In the genomic region with DNA sequence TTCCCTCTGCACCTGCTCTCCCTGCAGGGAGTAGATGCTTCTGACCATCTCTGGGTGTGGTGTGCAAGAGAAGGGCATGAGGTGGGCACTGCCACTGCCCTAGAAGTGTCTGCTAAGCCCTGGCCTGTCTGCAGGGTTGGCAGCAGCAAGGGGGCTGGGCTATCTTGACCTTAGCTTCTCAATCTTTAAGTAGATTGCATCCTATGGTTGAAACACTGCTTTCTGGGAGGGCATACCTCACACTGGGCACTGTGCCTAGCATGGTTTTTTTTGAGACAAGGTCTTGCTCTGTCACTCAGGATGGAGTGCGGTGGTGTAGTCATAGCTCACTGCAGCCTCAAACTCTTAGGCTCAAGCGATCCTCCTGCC, we compare ENCODE assay signal across 20 cellular contexts. TPM values are rescaled to one million over a fixed set of nuclear protein-coding genes. Genes with fewer than 3 reads are reported as not detected.
DNase-seq lines count a peak whose midpoint lies in the region; ATAC-seq, FAIRE-seq and TF ChIP-seq lines count a peak whose summit lies in the region.
"Had no signal": no experiment of that assay in that cellular context is flagged by ENCODE, and none has a peak within 500 bp of the region (broad histone marks: within the 10 kb centered on the region; RNA-seq: fewer than 3 reads in every experiment).

No MANE protein-coding gene starts in this region.

- H3K4me3 ChIP-seq in ACC112 (ENCODE audit: low read depth, low read length) (no peak overlapping the region), astrocyte (ENCODE audit: insufficient read depth, low read depth, low read length) (no peak overlapping the region)
- H3K4me3 ChIP-seq: esophagus squamous epithelium, right atrium auricular region, SK-N-MC, stomach had no signal

- H3K9me3 Mint-ChIP-seq in astrocyte (ENCODE audit: unreplicated experiment) = peaks cover 4% of the 10 kb centered on the region
- no peaks in the 10 kb centered on the region for H3K9me3 Mint-ChIP-seq in activated T-helper 2 cell treated with anti-CD3 and anti-CD28 coated beads, Interferon-gamma antibody, Interleukin-2, Interleukin-4, amounts not matched to agents 10 μg/mL and 5 μg/mL and 100 μg/mL, durations not matched to agents 14 hours and 24 hours and 36 hours

- H3K4me2 ChIP-seq in astrocyte (ENCODE audit: low read length) = peak overlapping the region; percentile 64

- H3K4me1 Mint-ChIP-seq in astrocyte (ENCODE audit: low read depth, unreplicated experiment) = peaks cover 11% of the 10 kb centered on the region
- H3K4me1 Mint-ChIP-seq in activated T-helper 2 cell treated with anti-CD3 and anti-CD28 coated beads, Interferon-gamma antibody, Interleukin-2, Interleukin-4, amounts not matched to agents 10 μg/mL and 5 μg/mL and 100 μg/mL, durations not matched to agents 14 hours and 24 hours and 36 hours (ENCODE audit: low read depth) = no peaks in the 10 kb centered on the region

- H3K27ac ChIP-seq in ACC112 (ENCODE audit: low read depth, low read length) (peak overlapping the region; percentile 67), astrocyte (ENCODE audit: low read depth, low read length) (peak overlapping the region; percentile 42)
- H3K27ac ChIP-seq: esophagus squamous epithelium, right atrium auricular region, SK-N-MC, stomach had no signal

- H3K27me3 ChIP-seq in ACC112 (ENCODE audit: insufficient read depth, low read length) (no peaks in the 10 kb centered on the region), astrocyte (ENCODE audit: insufficient read depth, low read length) (no peaks in the 10 kb centered on the region)
- H3K27me3 ChIP-seq: esophagus squamous epithelium, right atrium auricular region, stomach had no signal

- peak overlapping the region; percentile 34 for H3K27ac Mint-ChIP-seq in astrocyte (ENCODE audit: unreplicated experiment)
- H3K27ac Mint-ChIP-seq in activated T-helper 2 cell treated with anti-CD3 and anti-CD28 coated beads, Interferon-gamma antibody, Interleukin-2, Interleukin-4, amounts not matched to agents 10 μg/mL and 5 μg/mL and 100 μg/mL, durations not matched to agents 14 hours and 24 hours and 36 hours = no peak overlapping the region

- peak overlapping the region; percentile 40 for H3K9ac ChIP-seq in astrocyte (ENCODE audit: low read length)

- no peaks in the 10 kb centered on the region for H3K9me3 ChIP-seq in astrocyte (ENCODE audit: insufficient read depth, low read depth, low read length)
- H3K9me3 ChIP-seq: esophagus squamous epithelium, right atrium auricular region, stomach had no signal

- intact Hi-C loops in activated T-helper 2 cell treated with anti-CD3 and anti-CD28 coated beads, Interferon-gamma antibody, Interleukin-2, Interleukin-4, amounts not matched to agents 10 μg/mL and 5 μg/mL and 100 μg/mL, durations not matched to agents 14 hours and 24 hours and 36 hours (cut with micrococcal nuclease) = no loop called here

- TF ChIP-seq CTCF in astrocyte (IDR thresholded peaks at IDR 0.05; ENCODE audit: insufficient read depth, low read depth, low read length) = no peak
- no peak for TF ChIP-seq CTCF in omental fat pad (IDR thresholded peaks at IDR 0.05)

- no peak for ATAC-seq in omental fat pad (ENCODE audit: low FRiP score)

- H2AFZ ChIP-seq in ACC112 (ENCODE audit: low read length, unreplicated experiment) (no peak overlapping the region), astrocyte (ENCODE audit: low read depth, low read length) (no peak overlapping the region)

- peaks cover 10% of the 10 kb centered on the region for H3K4me1 ChIP-seq in ACC112 (ENCODE audit: control insufficient read depth, insufficient read depth, low read length, unreplicated experiment)
- peaks cover 8% of the 10 kb centered on the region for H3K4me1 ChIP-seq in astrocyte (ENCODE audit: insufficient read depth, low read length)
- H3K4me1 ChIP-seq: esophagus squamous epithelium, right atrium auricular region had no signal

- DNase-seq in NCI-H226 (peak; percentile 77), astrocyte (ENCODE audit: low read depth) (peak; percentile 53), iris pigment epithelial cell (ENCODE audit: low read depth) (peak; percentile 29), urothelium cell line (ENCODE audit: low spot score) (no peak), omental fat pad (ENCODE audit: low spot score) (no peak), NCI-H1436 (lab: John Stamatoyannopoulos, UW) (no peak)
- no peak for DNase-seq in activated T-helper 2 cell treated with anti-CD3 and anti-CD28 coated beads, Interferon-gamma antibody, Interleukin-2, Interleukin-4, amounts not matched to agents 10 μg/mL and 5 μg/mL and 100 μg/mL, durations not matched to agents 14 hours and 24 hours and 36 hours (ENCODE audit: low spot score)
- DNase-seq: activated CD4-positive, CD25-positive, alpha-beta regulatory T cell treated with anti-CD3 and anti-CD28 coated beads, Interleukin-2, amount 50 U/mL, for 72 hours; activated CD8-positive, alpha-beta memory T cell treated with anti-CD3 and anti-CD28 coated beads, Interleukin-2, amount 50 U/mL, for 4 hours; activated gamma-delta T cell treated with Interleukin-2 at 50 U/mL for 16 hours; esophagus squamous epithelium; hippocampal formation; left colon; MM.1S; NCI-H1694 treated with DMSO at 0.1 percent for 48 hours; stomach; T1000 had no signal

- H3K27me3 Mint-ChIP-seq in astrocyte (ENCODE audit: low read depth, unreplicated experiment) = no peaks in the 10 kb centered on the region
- H3K27me3 Mint-ChIP-seq in activated T-helper 2 cell treated with anti-CD3 and anti-CD28 coated beads, Interferon-gamma antibody, Interleukin-2, Interleukin-4, amounts not matched to agents 10 μg/mL and 5 μg/mL and 100 μg/mL, durations not matched to agents 14 hours and 24 hours and 36 hours (ENCODE audit: low read depth) = no peaks in the 10 kb centered on the region

- H3K36me3 ChIP-seq in ACC112 (ENCODE audit: insufficient read depth, low read length) (0 out of 2 replicates have a peak, but pooled peaks cover 2% of the 10 kb centered on the region), astrocyte (ENCODE audit: insufficient read depth, low read length) (no peaks in the 10 kb centered on the region)
- H3K36me3 ChIP-seq: right atrium auricular region had no signal

- H4K20me1 ChIP-seq in astrocyte (ENCODE audit: insufficient read depth, low read length) = peaks cover 19% of the 10 kb centered on the region

- FAIRE-seq in astrocyte (lab: Jason Lieb, UNC) (no peak), urothelium cell line (lab: Jason Lieb, UNC) (no peak)

- H3K4me3 Mint-ChIP-seq in astrocyte (ENCODE audit: unreplicated experiment) = peak overlapping the region; percentile 14
- H3K4me3 Mint-ChIP-seq in activated T-helper 2 cell treated with anti-CD3 and anti-CD28 coated beads, Interferon-gamma antibody, Interleukin-2, Interleukin-4, amounts not matched to agents 10 μg/mL and 5 μg/mL and 100 μg/mL, durations not matched to agents 14 hours and 24 hours and 36 hours (ENCODE audit: low read depth) = no peak overlapping the region

- H3K79me2 ChIP-seq in ACC112 (ENCODE audit: control insufficient read depth, insufficient read depth, low read length, unreplicated experiment) (no peaks in the 10 kb centered on the region), astrocyte (ENCODE audit: insufficient read depth, low read length) (peaks cover 8% of the 10 kb centered on the region)

- H3K36me3 Mint-ChIP-seq in astrocyte (ENCODE audit: low read depth, unreplicated experiment) = peaks cover 16% of the 10 kb centered on the region
- no peaks in the 10 kb centered on the region for H3K36me3 Mint-ChIP-seq in activated T-helper 2 cell treated with anti-CD3 and anti-CD28 coated beads, Interferon-gamma antibody, Interleukin-2, Interleukin-4, amounts not matched to agents 10 μg/mL and 5 μg/mL and 100 μg/mL, durations not matched to agents 14 hours and 24 hours and 36 hours (ENCODE audit: low read depth)

RNA-seq across cellular contexts. Expression of a gene that starts 54.9 kb away (rescaled TPM):
- total RNA-seq in astrocyte = 31.4 and 35.4 TPM in 2 replicates
- 10 to 100 TPM in 3 of 4 donors, 1 to 10 TPM in 1; 9.6 to 23.3 (median 16.4) TPM for total RNA-seq in omental fat pad
- 2.1 and 2.7 TPM in 2 replicates for total RNA-seq in activated T-helper 2 cell treated with anti-CD3 and anti-CD28 coated beads, Interferon-gamma antibody, Interleukin-2, Interleukin-4, amounts not matched to agents 10 μg/mL and 5 μg/mL and 100 μg/mL, durations not matched to agents 14 hours and 24 hours and 36 hours

Comparison
In these comparisons a context has a peak if more than half of its experiments do, and no peak if none do; other contexts are left out.
1. DNase-seq: peak in NCI-H226 (single experiment), astrocyte (single experiment) and iris pigment epithelial cell (single experiment); none in urothelium cell line (single experiment), omental fat pad (single experiment), activated T-helper 2 cell treated with anti-CD3 and anti-CD28 coated beads, Interferon-gamma antibody, Interleukin-2, Interleukin-4, amounts not matched to agents 10 μg/mL and 5 μg/mL and 100 μg/mL, durations not matched to agents 14 hours and 24 hours and 36 hours (single experiment) and NCI-H1436 (single experiment).